In the genomic region with DNA sequence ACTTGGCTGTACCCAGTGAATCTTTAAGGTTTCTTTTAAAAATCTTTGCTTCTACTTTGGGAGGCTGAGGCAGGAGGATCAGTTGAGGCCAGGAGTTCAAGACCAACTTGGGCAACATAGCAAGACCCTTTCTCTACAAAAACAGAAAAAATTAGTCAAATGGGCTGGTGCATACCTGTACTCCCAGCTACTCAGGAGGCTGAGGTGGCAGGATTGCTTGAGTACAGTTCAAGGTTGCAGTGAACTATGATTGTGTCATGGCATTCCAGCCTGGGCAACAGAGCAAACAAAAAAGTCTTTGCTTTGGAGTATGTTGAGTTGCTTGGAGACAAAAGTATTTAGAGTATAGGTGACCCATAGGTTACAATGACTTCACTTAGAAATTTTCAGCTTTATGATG, we compare ENCODE assay signal across 20 cellular contexts. TPM values are rescaled to one million over a fixed set of nuclear protein-coding genes. Genes with fewer than 3 reads are reported as not detected.
DNase-seq lines count a peak whose midpoint lies in the region; ATAC-seq and TF ChIP-seq lines count a peak whose summit lies in the region.
"Had no signal": no experiment of that assay in that cellular context is flagged by ENCODE, and none has a peak within 500 bp of the region (broad histone marks: within the 10 kb centered on the region; RNA-seq: fewer than 3 reads in every experiment).

No MANE protein-coding gene starts in this region.

- TF ChIP-seq CTCF in left lung (IDR thresholded peaks at IDR 0.05): no peak
- no peak for TF ChIP-seq CTCF in upper lobe of right lung (IDR thresholded peaks at IDR 0.05)
- TF ChIP-seq CTCF in MM.1S (IDR thresholded peaks at IDR 0.05; ENCODE audit: low read length): no peak

- no peak overlapping the region for H3K4me3 ChIP-seq in left lung
- H3K4me3 ChIP-seq in upper lobe of right lung: no peak overlapping the region
- H3K4me3 ChIP-seq in MM.1S (ENCODE audit: low read length): no peak overlapping the region
- H3K4me3 ChIP-seq: heart right ventricle had no signal

- intact Hi-C loops in left lung (cut with DNase I) (no loop called here), upper lobe of right lung (cut with DNase I) (no loop called here)

- H2AFZ ChIP-seq in MM.1S (ENCODE audit: low read length): no peak overlapping the region

- H3K27me3 ChIP-seq in left lung (no peaks in the 10 kb centered on the region), upper lobe of right lung (no peaks in the 10 kb centered on the region), MM.1S (replicated peaks; ENCODE audit: insufficient read depth, low read length) (no peaks in the 10 kb centered on the region)
- H3K27me3 ChIP-seq: heart right ventricle had no signal

- H3K27ac Mint-ChIP-seq in activated T-cell treated with anti-CD3 and anti-CD28 coated beads, Interleukin-2, amount 50 U/mL, for 24 hours: peak overlapping the region; percentile 77
- peak overlapping the region; percentile 39 for H3K27ac Mint-ChIP-seq in activated CD8-positive, alpha-beta T cell treated with anti-CD3 and anti-CD28 coated beads, Interleukin-2, amount 10 ng/mL, durations not matched to agents 7 days and 5 days
- H3K27ac Mint-ChIP-seq: activated T-helper 17 cell treated with anti-CD3 and anti-CD28 coated beads, Interleukin-2, amount 50 U/mL, for 72 hours; CD8-positive, alpha-beta T cell; stimulated activated naive CD8-positive, alpha-beta T cell treated with anti-CD3 and anti-CD28 coated beads, Interleukin-15, Interleukin-2, amounts not matched to agents 100 ng/mL and 50 ng/mL, for 24 hours had no signal

- H3K79me2 ChIP-seq in MM.1S (ENCODE audit: low read length): peaks cover 10% of the 10 kb centered on the region; the same call in 1 of the 2 replicates

- peaks cover 9% of the 10 kb centered on the region for H3F3A ChIP-seq in MM.1S (ENCODE audit: insufficient read depth, low read length)

- POLR2A ChIA-PET in activated CD8-positive, alpha-beta T cell treated with anti-CD3 and anti-CD28 coated beads, Interleukin-2, amount 10 ng/mL, durations not matched to agents 7 days and 5 days (lab: Charles Lee): no interaction called here

- peaks cover 3% of the 10 kb centered on the region; the same call in 1 of the 2 replicates for H4K20me1 ChIP-seq in MM.1S (ENCODE audit: insufficient read depth, low read length)

- H3K4me1 Mint-ChIP-seq in activated T-cell treated with anti-CD3 and anti-CD28 coated beads, Interleukin-2, amount 50 U/mL, for 24 hours (ENCODE audit: low read depth): peaks cover 29% of the 10 kb centered on the region
- peaks cover 17% of the 10 kb centered on the region for H3K4me1 Mint-ChIP-seq in activated CD8-positive, alpha-beta T cell treated with anti-CD3 and anti-CD28 coated beads, Interleukin-2, amount 10 ng/mL, durations not matched to agents 7 days and 5 days (ENCODE audit: low read depth)

- peaks cover 80% of the 10 kb centered on the region for H3K36me3 Mint-ChIP-seq in activated T-cell treated with anti-CD3 and anti-CD28 coated beads, Interleukin-2, amount 50 U/mL, for 24 hours (ENCODE audit: low read depth)
- peaks cover 61% of the 10 kb centered on the region for H3K36me3 Mint-ChIP-seq in activated CD8-positive, alpha-beta T cell treated with anti-CD3 and anti-CD28 coated beads, Interleukin-2, amount 10 ng/mL, durations not matched to agents 7 days and 5 days (ENCODE audit: low read depth)

- H3K9me3 ChIP-seq in left lung: no peaks in the 10 kb centered on the region
- H3K9me3 ChIP-seq in upper lobe of right lung: no peaks in the 10 kb centered on the region
- no peaks in the 10 kb centered on the region for H3K9me3 ChIP-seq in MM.1S (replicated peaks; ENCODE audit: insufficient read depth, low read length)
- H3K9me3 ChIP-seq: heart right ventricle had no signal

- no peaks in the 10 kb centered on the region for H3K9me3 Mint-ChIP-seq in activated T-cell treated with anti-CD3 and anti-CD28 coated beads, Interleukin-2, amount 50 U/mL, for 24 hours
- H3K9me3 Mint-ChIP-seq in activated CD8-positive, alpha-beta T cell treated with anti-CD3 and anti-CD28 coated beads, Interleukin-2, amount 10 ng/mL, durations not matched to agents 7 days and 5 days (ENCODE audit: insufficient read depth): no peaks in the 10 kb centered on the region
- H3K9me3 Mint-ChIP-seq: activated naive CD4-positive, alpha-beta T cell treated with anti-CD3 and anti-CD28 coated beads, Interleukin-2, amount 50 U/mL, for 24 hours; activated T-helper 17 cell treated with anti-CD3 and anti-CD28 coated beads, Interleukin-2, amount 50 U/mL, for 72 hours; CD8-positive, alpha-beta T cell; stimulated activated naive CD8-positive, alpha-beta T cell treated with anti-CD3 and anti-CD28 coated beads, Interleukin-15, Interleukin-2, amounts not matched to agents 100 ng/mL and 50 ng/mL, for 24 hours had no signal

- H3K4me1 ChIP-seq in left lung (peaks cover 0 to 20% of the 10 kb centered on the region in 2 donors), upper lobe of right lung (peaks cover 9% of the 10 kb centered on the region), MM.1S (ENCODE audit: low read length) (peaks cover 15% of the 10 kb centered on the region)

- H3K36me3 ChIP-seq in left lung (peaks cover 0 to 83% of the 10 kb centered on the region in 2 donors), upper lobe of right lung (peaks cover 81% of the 10 kb centered on the region), MM.1S (replicated peaks; ENCODE audit: insufficient read depth, low read length) (no peaks in the 10 kb centered on the region)

- H3K27ac ChIP-seq in left lung (no peak overlapping the region), upper lobe of right lung (no peak overlapping the region), MM.1S (ENCODE audit: low read length) (no peak overlapping the region), substantia nigra (ENCODE audit: low read depth, low read length, poor library complexity, severe bottlenecking) (no peak overlapping the region)
- H3K27ac ChIP-seq: heart right ventricle had no signal

- no peaks in the 10 kb centered on the region for H3K9me2 ChIP-seq in MM.1S (replicated peaks; ENCODE audit: insufficient read depth, low read length)

- no peak for DNase-seq in activated T-cell treated with anti-CD3 and anti-CD28 coated beads, Interleukin-2, amount 50 U/mL, for 24 hours
- DNase-seq in activated T-cell treated with anti-CD3 and anti-CD28 coated beads for 4 hours (no peak), left lung (no peak), upper lobe of right lung (no peak), MM.1S (no peak), substantia nigra (lab: John Stamatoyannopoulos, UW) (no peak)
- DNase-seq in activated CD8-positive, alpha-beta T cell treated with anti-CD3 and anti-CD28 coated beads, Interleukin-2, amount 10 ng/mL, durations not matched to agents 7 days and 5 days: no peak
- no peak for DNase-seq in activated CD4-positive, CD25-positive, alpha-beta regulatory T cell (lab: John Stamatoyannopoulos, UW)
- DNase-seq: activated CD4-positive, alpha-beta T cell treated with anti-CD3 and anti-CD28 coated beads for 4 hours; CD8-positive, alpha-beta T cell; cortex of kidney; foreskin fibroblast; heart right ventricle; NCI-H1105 treated with DMSO at 0.1 percent for 48 hours; NCI-H2029 treated with DMSO at 0.1 percent for 48 hours; NCI-H2227 treated with DMSO at 0.1 percent for 48 hours; NCI-H526 treated with DMSO at 0.1 percent for 48 hours had no signal

- no peak for ATAC-seq in activated CD8-positive, alpha-beta T cell treated with anti-CD3 and anti-CD28 coated beads, Interleukin-2, amount 10 ng/mL, durations not matched to agents 7 days and 5 days
- ATAC-seq in left lung (peak; percentile 48), upper lobe of right lung (peak; percentile 61)
- ATAC-seq: activated T-helper 17 cell treated with anti-CD3 and anti-CD28 coated beads, Interleukin-2, amount 50 U/mL, for 72 hours; CD8-positive, alpha-beta T cell had no signal

- no peaks in the 10 kb centered on the region for H3K27me3 Mint-ChIP-seq in activated T-cell treated with anti-CD3 and anti-CD28 coated beads, Interleukin-2, amount 50 U/mL, for 24 hours
- no peaks in the 10 kb centered on the region for H3K27me3 Mint-ChIP-seq in activated CD8-positive, alpha-beta T cell treated with anti-CD3 and anti-CD28 coated beads, Interleukin-2, amount 10 ng/mL, durations not matched to agents 7 days and 5 days (ENCODE audit: low read depth)
- H3K27me3 Mint-ChIP-seq: activated naive CD4-positive, alpha-beta T cell treated with anti-CD3 and anti-CD28 coated beads, Interleukin-2, amount 50 U/mL, for 24 hours; activated T-helper 17 cell treated with anti-CD3 and anti-CD28 coated beads, Interleukin-2, amount 50 U/mL, for 72 hours; stimulated activated naive CD8-positive, alpha-beta T cell treated with anti-CD3 and anti-CD28 coated beads, Interleukin-15, Interleukin-2, amounts not matched to agents 100 ng/mL and 50 ng/mL, for 24 hours had no signal

- no peak overlapping the region for H3K4me2 ChIP-seq in MM.1S (ENCODE audit: low read depth, low read length)

- CTCF ChIA-PET in activated CD8-positive, alpha-beta T cell treated with anti-CD3 and anti-CD28 coated beads, Interleukin-2, amount 10 ng/mL, durations not matched to agents 7 days and 5 days (lab: Charles Lee): no interaction called here

- no peak overlapping the region for H3K9ac ChIP-seq in MM.1S (ENCODE audit: low read length)

- no peak overlapping the region for H3K4me3 Mint-ChIP-seq in activated T-cell treated with anti-CD3 and anti-CD28 coated beads, Interleukin-2, amount 50 U/mL, for 24 hours
- H3K4me3 Mint-ChIP-seq in activated CD8-positive, alpha-beta T cell treated with anti-CD3 and anti-CD28 coated beads, Interleukin-2, amount 10 ng/mL, durations not matched to agents 7 days and 5 days: no peak overlapping the region
- H3K4me3 Mint-ChIP-seq: activated naive CD4-positive, alpha-beta T cell treated with anti-CD3 and anti-CD28 coated beads, Interleukin-2, amount 50 U/mL, for 24 hours; activated T-helper 17 cell treated with anti-CD3 and anti-CD28 coated beads, Interleukin-2, amount 50 U/mL, for 72 hours; CD8-positive, alpha-beta T cell; stimulated activated naive CD8-positive, alpha-beta T cell treated with anti-CD3 and anti-CD28 coated beads, Interleukin-15, Interleukin-2, amounts not matched to agents 100 ng/mL and 50 ng/mL, for 24 hours had no signal

RNA-seq across cellular contexts. Expression of a gene that starts 6.2 kb away (rescaled TPM):
- 10 to 100 TPM; 44.7 to 44.8 TPM for total RNA-seq in activated CD8-positive, alpha-beta T cell treated with anti-CD3 and anti-CD28 coated beads, Interleukin-2, amount 10 ng/mL, durations not matched to agents 7 days and 5 days
- total RNA-seq in left lung (10 to 100 TPM; 13.9 to 21.5 TPM), upper lobe of right lung (20.2 TPM)

RNA-seq across cellular contexts. Expression of a gene that starts 11.4 kb away (rescaled TPM):
- 100 to 1,000 TPM; 151 to 153 TPM for total RNA-seq in activated CD8-positive, alpha-beta T cell treated with anti-CD3 and anti-CD28 coated beads, Interleukin-2, amount 10 ng/mL, durations not matched to agents 7 days and 5 days
- total RNA-seq in left lung: 100 to 1,000 TPM; 270 to 343 TPM
- total RNA-seq in upper lobe of right lung: 200 TPM

RNA-seq across cellular contexts. Expression of a gene that starts 37.8 kb away (rescaled TPM):
- 10 to 100 TPM; 70.2 to 73.6 TPM for total RNA-seq in activated CD8-positive, alpha-beta T cell treated with anti-CD3 and anti-CD28 coated beads, Interleukin-2, amount 10 ng/mL, durations not matched to agents 7 days and 5 days
- 10 to 100 TPM; 40.7 to 42.7 TPM for total RNA-seq in left lung
- total RNA-seq in upper lobe of right lung: 40.0 TPM

RNA-seq across cellular contexts. Expression of a gene that starts 37.9 kb away (rescaled TPM):
- 10 to 100 TPM; 42.9 to 47.0 TPM for total RNA-seq in activated CD8-positive, alpha-beta T cell treated with anti-CD3 and anti-CD28 coated beads, Interleukin-2, amount 10 ng/mL, durations not matched to agents 7 days and 5 days
- total RNA-seq in left lung (10 to 100 TPM; 27.2 to 29.6 TPM), upper lobe of right lung (21.8 TPM)
